Comparison of ENCODE assay signal across 1 cellular context in genomic region chr3:56684029-56684428, GRCh38.
TF ChIP-seq lines count a peak whose summit lies in the region.

No MANE protein-coding gene starts in this region.

TF ChIP-seq in HEK293, 187 proteins besides CTCF, POLR2A, EP300 and RAD21 (continued from another document):
- TF ChIP-seq TSHZ1 (tag by site-specific recombination; IDR thresholded peaks at IDR 0.05; ENCODE audit: borderline replicate concordance) = peak; percentile 53; the same call in 1 of the 2 replicates
- TF ChIP-seq ZNF335 (tag by site-specific recombination; conservative IDR thresholded peaks at IDR 0.05) = 0 out of 2 replicates have a peak, but pooled peaks have one; percentile 8
- TF ChIP-seq KLF8 (tag by site-specific recombination; IDR thresholded peaks at IDR 0.05) = no peak
- TF ChIP-seq ZNF747 (tag by site-specific recombination; IDR thresholded peaks at IDR 0.05) = no peak
- TF ChIP-seq ZNF843 (tag by site-specific recombination; IDR thresholded peaks at IDR 0.05) = peak; percentile 86
- TF ChIP-seq ZXDB (tag by site-specific recombination; IDR thresholded peaks at IDR 0.05) = peak; percentile 81
- 0 out of 2 replicates have a peak, but pooled peaks have one; percentile 19 for TF ChIP-seq GFI1B (tag by site-specific recombination; IDR thresholded peaks at IDR 0.05)
- TF ChIP-seq OVOL3 (tag by site-specific recombination; IDR thresholded peaks at IDR 0.05) = peak; percentile 60; the same call in 1 of the 2 replicates
- no peak for TF ChIP-seq ZNF664 (tag by site-specific recombination; IDR thresholded peaks at IDR 0.05)
- TF ChIP-seq PRDM4 (tag by site-specific recombination; IDR thresholded peaks at IDR 0.05) = peak; percentile 74
- peak; percentile 37; the same call in 1 of the 2 replicates for TF ChIP-seq TRIM28 (IDR thresholded peaks at IDR 0.05; ENCODE audit: borderline replicate concordance, low read length)
- no peak for TF ChIP-seq ZNF623 (tag by site-specific recombination; IDR thresholded peaks at IDR 0.05)
- TF ChIP-seq ZFP69B (tag by site-specific recombination; IDR thresholded peaks at IDR 0.05) = no peak
- TF ChIP-seq OSR2 (tag by site-specific recombination; IDR thresholded peaks at IDR 0.05) = peak; percentile 73
- TF ChIP-seq ZNF146 (tag by site-specific recombination; IDR thresholded peaks at IDR 0.05) = no peak
- no peak for TF ChIP-seq ZNF433 (tag by site-specific recombination; IDR thresholded peaks at IDR 0.05; ENCODE audit: low read depth)
- 0 out of 2 replicates have a peak, but pooled peaks have one; percentile 19 for TF ChIP-seq PRDM10 (tag by site-specific recombination; IDR thresholded peaks at IDR 0.05)
- TF ChIP-seq PRDM6 (tag by site-specific recombination; IDR thresholded peaks at IDR 0.05) = peak; percentile 76
- no peak for TF ChIP-seq SCRT2 (tag by site-specific recombination; IDR thresholded peaks at IDR 0.05)
- no peak for TF ChIP-seq ZBTB17 (tag by site-specific recombination; IDR thresholded peaks at IDR 0.05)
- peak; percentile 31; the same call in 1 of the 2 replicates for TF ChIP-seq SP7 (tag by site-specific recombination; IDR thresholded peaks at IDR 0.05)
- 0 out of 2 replicates have a peak, but pooled peaks have one; percentile 11 for TF ChIP-seq ZNF580 (tag by site-specific recombination; IDR thresholded peaks at IDR 0.05)
- TF ChIP-seq ZBTB21 (tag by site-specific recombination; IDR thresholded peaks at IDR 0.05) = no peak
- peak; percentile 96 for TF ChIP-seq TCF7L2 (IDR thresholded peaks at IDR 0.05; ENCODE audit: borderline replicate concordance, low read depth, low read length)
- TF ChIP-seq ZNF423 (tag by site-specific recombination; IDR thresholded peaks at IDR 0.05) = no peak
- TF ChIP-seq ZBTB1 (tag by site-specific recombination; IDR thresholded peaks at IDR 0.05) = no peak
- TF ChIP-seq KLF16 (tag by site-specific recombination; IDR thresholded peaks at IDR 0.05) = no peak
